Comparison of ENCODE assay signal across 8 cellular contexts in the genomic region with DNA sequence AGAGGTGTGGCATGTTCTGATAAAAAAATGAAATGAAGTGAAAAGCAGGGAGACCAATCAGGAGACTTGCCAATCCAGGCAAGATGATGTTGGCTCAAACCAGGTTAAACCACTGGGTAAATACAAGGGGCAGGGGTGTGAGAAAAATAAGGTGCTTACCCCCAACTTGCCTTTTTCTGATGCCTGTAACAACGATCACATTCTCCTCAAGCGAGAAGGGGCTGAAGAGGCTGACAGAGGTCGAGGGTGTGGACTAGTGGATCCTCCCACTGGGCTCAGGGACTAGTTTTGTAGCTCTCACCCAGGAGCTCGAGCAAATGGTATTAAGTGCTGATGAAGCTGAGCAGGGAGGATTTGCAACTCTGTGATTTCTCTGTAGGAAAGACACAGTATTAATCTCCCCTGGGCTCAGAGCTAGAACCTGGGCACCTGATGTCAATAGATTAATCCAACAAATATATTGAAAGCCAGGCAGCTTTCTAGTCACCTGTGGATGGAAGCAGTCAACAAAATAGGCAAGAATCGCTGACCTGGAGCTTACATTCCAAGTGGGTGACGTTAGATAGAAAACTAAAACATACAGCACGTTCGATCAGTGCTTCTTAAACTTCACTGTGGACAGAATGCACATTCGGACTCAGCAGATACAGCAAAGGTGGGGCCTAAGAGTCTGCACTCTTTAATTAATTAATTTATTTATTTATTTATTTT. TPM values are rescaled to one million over a fixed set of nuclear protein-coding genes. Genes with fewer than 3 reads are reported as not detected.
A peak's percentile ranks its signal among the peaks of the same experiment; 100 is the strongest.
DNase-seq lines count a peak whose midpoint lies in the region; ATAC-seq and TF ChIP-seq lines count a peak whose summit lies in the region.

No MANE protein-coding gene starts in this region.

- H3K4me2 ChIP-seq in osteoblast (ENCODE audit: insufficient read depth, low read length): peak overlapping the region; percentile 2

- in situ Hi-C loops in brain microvascular endothelial cell (cut with HindIII; ENCODE audit: low pct_ligation_motif_present, low sequenced_read_pairs): no loop called here

- H3K36me3 ChIP-seq in osteoblast (ENCODE audit: insufficient read depth, low read length): no peaks in the 10 kb centered on the region
- no peaks in the 10 kb centered on the region for H3K36me3 ChIP-seq in brain microvascular endothelial cell (replicated peaks)

- H3K79me2 ChIP-seq in osteoblast (ENCODE audit: insufficient read depth, low read length): no peaks in the 10 kb centered on the region

- no peaks in the 10 kb centered on the region for H3K9me3 ChIP-seq in osteoblast (ENCODE audit: low read depth, low read length)

- H3K4me3 ChIP-seq in choroid plexus epithelial cell (ENCODE audit: low read depth, low read length) (no peak overlapping the region), osteoblast (ENCODE audit: insufficient read depth, low read length) (no peak overlapping the region), brain microvascular endothelial cell (ENCODE audit: low read depth, low read length) (no peak overlapping the region)

- DNase-seq in CD1c-positive myeloid dendritic cell (ENCODE audit: extremely low spot score): peak; percentile 25
- DNase-seq in M059J (ENCODE audit: low read depth): peak; percentile 54
- peak; percentile 26 for DNase-seq in choroid plexus epithelial cell (ENCODE audit: low read depth)
- peak; percentile 42 for DNase-seq in osteoblast (ENCODE audit: insufficient read length, low spot score, missing footprints)
- DNase-seq in brain microvascular endothelial cell: no peak

- TF ChIP-seq CTCF in choroid plexus epithelial cell (conservative IDR thresholded peaks at IDR 0.05; ENCODE audit: low read depth, low read length): no peak
- no peak for TF ChIP-seq CTCF in osteoblast (IDR thresholded peaks at IDR 0.05; ENCODE audit: extremely low read depth, low read depth, low read length)
- no peak for TF ChIP-seq CTCF in brain microvascular endothelial cell (IDR thresholded peaks at IDR 0.05; ENCODE audit: low read depth, low read length, missing control alignments)

- peaks cover 3% of the 10 kb centered on the region for H3K4me1 ChIP-seq in osteoblast (ENCODE audit: insufficient read depth, low read length)

- no peaks in the 10 kb centered on the region for H4K20me1 ChIP-seq in osteoblast (ENCODE audit: insufficient read depth, low read length)

- H3K27me3 ChIP-seq in osteoblast (ENCODE audit: insufficient read depth, low read length): no peaks in the 10 kb centered on the region
- H3K27me3 ChIP-seq in brain microvascular endothelial cell (replicated peaks): no peaks in the 10 kb centered on the region

- H2AFZ ChIP-seq in osteoblast (ENCODE audit: low read length): no peak overlapping the region

- ATAC-seq in HG03460 (IDR thresholded peaks at IDR 0.05; ENCODE audit: unreplicated experiment) (no peak), HG03342 (IDR thresholded peaks at IDR 0.05; ENCODE audit: unreplicated experiment) (no peak), GM19463 (IDR thresholded peaks at IDR 0.05; ENCODE audit: unreplicated experiment) (no peak)

- H3K27ac ChIP-seq in osteoblast (ENCODE audit: low read depth, low read length): no peak overlapping the region
- H3K27ac ChIP-seq in brain microvascular endothelial cell: no peak overlapping the region

RNA-seq across cellular contexts. Expression of gene EAPP, which starts 15.2 kb away (rescaled TPM):
- total RNA-seq in M059J (2014; rRNA removed; shearing (Covaris generic)): 50.0 and 60.9 TPM in 2 replicates
- total RNA-seq in osteoblast: 51.9 and 53.6 TPM in 2 replicates
